19 cellular contexts compared by ENCODE assay signal in the genomic region with DNA sequence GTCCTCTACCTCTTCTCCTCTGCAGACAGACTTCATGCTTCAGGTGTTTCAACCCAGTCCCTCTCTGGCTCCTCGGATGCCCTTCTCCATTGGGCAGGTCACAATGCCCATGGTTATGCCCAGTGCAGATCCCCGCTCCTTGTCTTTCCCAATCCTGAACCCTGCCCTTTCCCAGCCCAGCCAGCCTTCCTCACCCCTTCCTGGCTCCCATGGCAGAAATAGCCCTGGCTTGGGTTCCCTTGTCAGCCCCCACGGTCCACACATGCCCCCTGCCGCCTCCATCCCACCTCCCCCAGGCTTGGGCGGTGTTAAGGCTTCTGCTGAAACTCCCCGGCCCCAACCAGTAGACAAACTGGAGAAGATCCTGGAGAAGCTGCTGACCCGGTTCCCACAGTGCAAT. TPM values are rescaled to one million over a fixed set of nuclear protein-coding genes. Genes with fewer than 3 reads are reported as not detected.
A peak's percentile ranks its signal among the peaks of the same experiment; 100 is the strongest.
DNase-seq lines count a peak whose midpoint lies in the region; ATAC-seq and TF ChIP-seq lines count a peak whose summit lies in the region.
"Had no signal": no experiment of that assay in that cellular context is flagged by ENCODE, and none has a peak within 500 bp of the region (broad histone marks: within the 10 kb centered on the region; RNA-seq: fewer than 3 reads in every experiment).

No MANE protein-coding gene starts in this region.

- TSS peak; percentile 32 for BruUV-seq in Panc1 (replicated peaks; lab: Mats Ljungman, UMichigan)

- CTCF ChIA-PET in CD4-positive, alpha-beta memory T cell (lab: Charles Lee; ENCODE audit: partially characterized antibody) = no interaction called here
- CTCF ChIA-PET in Panc1 (lab: Charles Lee) = interaction anchor here (0.5 kb wide), 1 partner anchor 176 kb away, joined by 5 read pairs; no protein-coding TSS in a partner anchor

- H3K36me3 Mint-ChIP-seq in CD4-positive, alpha-beta memory T cell = peaks cover 44 to 56% of the 10 kb centered on the region in 2 donors
- peaks cover 21% of the 10 kb centered on the region for H3K36me3 Mint-ChIP-seq in chondrocyte (ENCODE audit: low read depth)
- peaks cover 2 to 7% of the 10 kb centered on the region in 2 donors for H3K36me3 Mint-ChIP-seq in activated T-cell treated with anti-CD3 and anti-CD28 coated beads, Interleukin-2, amount 50 U/mL, for 72 hours (ENCODE audit: insufficient read depth in 2 of 2)

- no peak overlapping the region for H3K4me3 ChIP-seq in CD4-positive, alpha-beta memory T cell (ENCODE audit: low read length in 2 of 2)
- H3K4me3 ChIP-seq in Panc1 (ENCODE audit: low read depth in 2 of 2, low read length in 2 of 2) (no peak overlapping the region), osteoblast (ENCODE audit: insufficient read depth, low read length) (no peak overlapping the region)
- H3K4me3 ChIP-seq: thoracic aorta had no signal

- H3K36me3 ChIP-seq in CD4-positive, alpha-beta memory T cell (ENCODE audit: insufficient read depth, low read length) = peaks cover 30% of the 10 kb centered on the region
- peaks cover 3% of the 10 kb centered on the region; the same call in 1 of the 2 replicates for H3K36me3 ChIP-seq in Panc1 (ENCODE audit: control insufficient read depth, insufficient read depth, low read length)
- peaks cover 43% of the 10 kb centered on the region for H3K36me3 ChIP-seq in osteoblast (ENCODE audit: insufficient read depth, low read length)

- in situ Hi-C loops in Panc1 (cut with HindIII; ENCODE audit: low pct_unique_long_range_greater_than_20kb, low sequenced_read_pairs) = no loop called here

- H3K4me3 Mint-ChIP-seq in CD4-positive, alpha-beta memory T cell = peak overlapping the region; percentile 46 to 95 (median 89)
- H3K4me3 Mint-ChIP-seq in chondrocyte (ENCODE audit: unreplicated experiment) = no peak overlapping the region
- no peak overlapping the region for H3K4me3 Mint-ChIP-seq in activated T-cell treated with anti-CD3 and anti-CD28 coated beads, Interleukin-2, amount 50 U/mL, for 72 hours
- H3K4me3 Mint-ChIP-seq: activated B cell treated with CpG ODN at 0.5 μM for 24 hours; stimulated activated memory B cell treated with anti-CD40 and anti-IgM and Interleukin-4, amounts not matched to agents 10 μg/mL and 1 μg/mL and 100 μg/mL, for 72 hours had no signal

- peaks cover 46 to 78% (median 62%) of the 10 kb centered on the region in 4 donors for H3K4me1 Mint-ChIP-seq in CD4-positive, alpha-beta memory T cell
- peaks cover 22% of the 10 kb centered on the region for H3K4me1 Mint-ChIP-seq in chondrocyte (ENCODE audit: low read depth)
- H3K4me1 Mint-ChIP-seq in activated T-cell treated with anti-CD3 and anti-CD28 coated beads, Interleukin-2, amount 50 U/mL, for 72 hours (ENCODE audit: low read depth) = peaks cover 11% of the 10 kb centered on the region
- H3K4me1 Mint-ChIP-seq: activated B cell treated with CpG ODN at 0.5 μM for 24 hours; stimulated activated memory B cell treated with anti-CD40 and anti-IgM and Interleukin-4, amounts not matched to agents 10 μg/mL and 1 μg/mL and 100 μg/mL, for 72 hours had no signal

- H3K9me3 ChIP-seq in CD4-positive, alpha-beta memory T cell (ENCODE audit: control insufficient read depth in 1 of 2, low read length in 2 of 2) = no peaks in the 10 kb centered on the region
- H3K9me3 ChIP-seq in Panc1 (ENCODE audit: control insufficient read depth, insufficient read depth, low read depth, low read length) (no peaks in the 10 kb centered on the region), osteoblast (ENCODE audit: low read depth, low read length) (no peaks in the 10 kb centered on the region)
- H3K9me3 ChIP-seq: neutrophil, thoracic aorta had no signal

- no peak overlapping the region for H2AFZ ChIP-seq in osteoblast (ENCODE audit: low read length)

- H3K27ac Mint-ChIP-seq in CD4-positive, alpha-beta memory T cell = peak overlapping the region; percentile 13 to 94 (median 85)
- H3K27ac Mint-ChIP-seq in chondrocyte (ENCODE audit: unreplicated experiment) = peak overlapping the region; percentile 87
- H3K27ac Mint-ChIP-seq in activated T-cell treated with anti-CD3 and anti-CD28 coated beads, Interleukin-2, amount 50 U/mL, for 72 hours = no peak overlapping the region
- H3K27ac Mint-ChIP-seq: activated B cell treated with CpG ODN at 0.5 μM for 24 hours; stimulated activated memory B cell treated with anti-CD40 and anti-IgM and Interleukin-4, amounts not matched to agents 10 μg/mL and 1 μg/mL and 100 μg/mL, for 72 hours had no signal

- no peaks in the 10 kb centered on the region for H3K9me3 Mint-ChIP-seq in CD4-positive, alpha-beta memory T cell
- no peaks in the 10 kb centered on the region for H3K9me3 Mint-ChIP-seq in chondrocyte (ENCODE audit: low read depth)
- no peaks in the 10 kb centered on the region for H3K9me3 Mint-ChIP-seq in activated T-cell treated with anti-CD3 and anti-CD28 coated beads, Interleukin-2, amount 50 U/mL, for 72 hours
- H3K9me3 Mint-ChIP-seq: activated B cell treated with CpG ODN at 0.5 μM for 24 hours; stimulated activated memory B cell treated with anti-CD40 and anti-IgM and Interleukin-4, amounts not matched to agents 10 μg/mL and 1 μg/mL and 100 μg/mL, for 72 hours had no signal

- peak overlapping the region; percentile 17 for H3K27ac ChIP-seq in CD4-positive, alpha-beta memory T cell (ENCODE audit: low read depth, low read length)
- H3K27ac ChIP-seq in Panc1 (ENCODE audit: low read length) (no peak overlapping the region), osteoblast (ENCODE audit: low read depth, low read length) (peak overlapping the region; percentile 74)
- H3K27ac ChIP-seq: neutrophil, thoracic aorta had no signal

- no peaks in the 10 kb centered on the region for H3K27me3 ChIP-seq in CD4-positive, alpha-beta memory T cell (ENCODE audit: insufficient read depth, low read length)
- H3K27me3 ChIP-seq in Panc1 (ENCODE audit: control insufficient read depth, insufficient read depth, low read length) = no peaks in the 10 kb centered on the region
- H3K27me3 ChIP-seq in osteoblast (ENCODE audit: insufficient read depth, low read length) = no peaks in the 10 kb centered on the region
- H3K27me3 ChIP-seq: neutrophil had no signal

- H3K4me1 ChIP-seq in CD4-positive, alpha-beta memory T cell (ENCODE audit: insufficient read depth, low read length) = peaks cover 56% of the 10 kb centered on the region
- H3K4me1 ChIP-seq in Panc1 (ENCODE audit: control insufficient read depth, insufficient read depth, low read length) (no peaks in the 10 kb centered on the region), osteoblast (ENCODE audit: insufficient read depth, low read length) (peaks cover 18% of the 10 kb centered on the region)

- ATAC-seq in Panc1 (no peak), HG03378 (IDR thresholded peaks at IDR 0.05; ENCODE audit: unreplicated experiment) (no peak)
- ATAC-seq in activated T-cell treated with anti-CD3 and anti-CD28 coated beads, Interleukin-2, amount 50 U/mL, for 72 hours (replicated peaks in 1 of 2) = no peak
- ATAC-seq: left ventricle myocardium superior; stimulated activated memory B cell treated with anti-CD40 and anti-IgM and Interleukin-4, amounts not matched to agents 10 μg/mL and 1 μg/mL and 100 μg/mL, for 72 hours had no signal

- TF ChIP-seq CTCF in Panc1 (IDR thresholded peaks at IDR 0.05) (no peak), chondrocyte (IDR thresholded peaks at IDR 0.05) (no peak), osteoblast (IDR thresholded peaks at IDR 0.05; ENCODE audit: extremely low read depth, low read depth, low read length) (no peak)

- peak overlapping the region; percentile 7 for H3K4me2 ChIP-seq in osteoblast (ENCODE audit: insufficient read depth, low read length)

- H3K79me2 ChIP-seq in osteoblast (ENCODE audit: insufficient read depth, low read length) = no peaks in the 10 kb centered on the region

- POLR2A ChIA-PET in CD4-positive, alpha-beta memory T cell (lab: Charles Lee; ENCODE audit: partially characterized antibody) = interaction anchor here (1.0 to 2.9 kb wide), 3 partner anchors 8 to 51 kb away, joined by 3 to 35 read pairs (median 19); partner anchors contain the start of genes BACE1-AS, PCSK7 and RNF214
- POLR2A ChIA-PET in Panc1 (lab: Charles Lee) = no interaction called here

- intact Hi-C loops in CD4-positive, alpha-beta memory T cell (cut with micrococcal nuclease) = loop anchor here (2.0 kb wide), 2 partner anchors 45 to 49 kb away; partner anchors contain the start of genes CEP164, PCSK7 and RNF214
- intact Hi-C loops in Panc1 (cut with micrococcal nuclease; ENCODE audit: unreplicated experiment) = no loop called here

- no peak for DNase-seq in CD4-positive, alpha-beta memory T cell
- no peak for DNase-seq in Panc1 (ENCODE audit: low read depth, low spot score)
- no peak for DNase-seq in chondrocyte (ENCODE audit: low spot score)
- DNase-seq in osteoblast (ENCODE audit: insufficient read length, low spot score, missing footprints) = no peak
- no peak for DNase-seq in SW480 (ENCODE audit: low spot score)
- DNase-seq in AG20443 (ENCODE audit: low spot score) = no peak
- no peak for DNase-seq in activated T-cell treated with anti-CD3 and anti-CD28 coated beads, Interleukin-2, amount 50 U/mL, for 72 hours
- DNase-seq: activated B cell treated with CpG ODN at 0.5 μM for 24 hours; central memory CD4-positive, alpha-beta T cell; COR-L47; glutamatergic neuron; left ventricle myocardium superior; NCI-H1105; NCI-H524; Right ventricle myocardium superior had no signal

- H3K27me3 Mint-ChIP-seq in CD4-positive, alpha-beta memory T cell = no peaks in the 10 kb centered on the region
- no peaks in the 10 kb centered on the region for H3K27me3 Mint-ChIP-seq in chondrocyte (ENCODE audit: low read depth)
- no peaks in the 10 kb centered on the region for H3K27me3 Mint-ChIP-seq in activated T-cell treated with anti-CD3 and anti-CD28 coated beads, Interleukin-2, amount 50 U/mL, for 72 hours (ENCODE audit: low read depth)
- H3K27me3 Mint-ChIP-seq: activated B cell treated with CpG ODN at 0.5 μM for 24 hours; stimulated activated memory B cell treated with anti-CD40 and anti-IgM and Interleukin-4, amounts not matched to agents 10 μg/mL and 1 μg/mL and 100 μg/mL, for 72 hours had no signal

- H4K20me1 ChIP-seq in osteoblast (ENCODE audit: insufficient read depth, low read length) = no peaks in the 10 kb centered on the region

RNA-seq across cellular contexts. Expression of gene BACE1-AS, which starts 9.3 kb away (rescaled TPM):
- total RNA-seq in CD4-positive, alpha-beta memory T cell = 10 to 100 TPM; 15.3 to 15.7 TPM
- polyA plus RNA-seq in CD4-positive, alpha-beta memory T cell = 1 to 10 TPM in 1 of 2 donors, not detected in 1; 3.8 TPM
- total RNA-seq in Panc1 (2021; ENCODE audit: unreplicated experiment) = 10.8 TPM
- 3.8 TPM for polyA plus RNA-seq in Panc1 (2012; ENCODE audit: insufficient read length)
- 6.4 to 8.3 TPM (median 7.2 TPM) in 3 replicates for total RNA-seq in chondrocyte
- total RNA-seq in osteoblast = 3.5 and 4.0 TPM in 2 replicates
- total RNA-seq in activated T-cell treated with anti-CD3 and anti-CD28 coated beads, Interleukin-2, amount 50 U/mL, for 72 hours = 1 to 10 TPM; 9.6 to 9.9 TPM

RNA-seq across cellular contexts. Expression of gene BACE1, which starts 34.2 kb away (rescaled TPM):
- total RNA-seq in CD4-positive, alpha-beta memory T cell = 1 to 10 TPM; 2.7 to 2.9 TPM
- 1 to 10 TPM in 1 of 2 donors, under 1 TPM in 1; 0.65 to 1.6 TPM for polyA plus RNA-seq in CD4-positive, alpha-beta memory T cell
- 4.9 TPM for total RNA-seq in Panc1 (2021; ENCODE audit: unreplicated experiment)
- 9.2 TPM for polyA plus RNA-seq in Panc1 (2012; ENCODE audit: insufficient read length)
- total RNA-seq in chondrocyte = 62.7 to 67.2 TPM (median 66.0 TPM) in 3 replicates
- 45.6 and 52.7 TPM in 2 replicates for total RNA-seq in osteoblast
- total RNA-seq in activated T-cell treated with anti-CD3 and anti-CD28 coated beads, Interleukin-2, amount 50 U/mL, for 72 hours = 1 to 10 TPM; 1.1 TPM
- total RNA-seq: activated B cell treated with CpG ODN at 0.5 μM for 24 hours had no signal

RNA-seq across cellular contexts. Expression of gene CEP164, which starts 45.8 kb away (rescaled TPM):
- 10 to 100 TPM; 40.8 to 42.5 TPM for total RNA-seq in CD4-positive, alpha-beta memory T cell
- 10 to 100 TPM; 12.7 to 25.6 TPM for polyA plus RNA-seq in CD4-positive, alpha-beta memory T cell
- total RNA-seq in Panc1 (2021; ENCODE audit: unreplicated experiment) (75.4 TPM), chondrocyte (29.2 to 32.4 TPM (median 29.9 TPM) in 3 replicates), osteoblast (38.0 and 40.7 TPM in 2 replicates)
- polyA plus RNA-seq in Panc1 (2012; ENCODE audit: insufficient read length) = 43.0 TPM
- total RNA-seq in activated T-cell treated with anti-CD3 and anti-CD28 coated beads, Interleukin-2, amount 50 U/mL, for 72 hours = 10 to 100 TPM; 32.5 to 38.7 TPM

RNA-seq across cellular contexts. Expression of gene RNF214, which starts 49.4 kb away (rescaled TPM):
- total RNA-seq in CD4-positive, alpha-beta memory T cell = 10 to 100 TPM; 41.8 to 50.1 TPM
- 10 to 100 TPM; 20.7 to 45.0 TPM for polyA plus RNA-seq in CD4-positive, alpha-beta memory T cell
- total RNA-seq in Panc1 (2021; ENCODE audit: unreplicated experiment) (39.7 TPM), chondrocyte (21.8 to 26.1 TPM (median 24.7 TPM) in 3 replicates), osteoblast (13.4 and 14.7 TPM in 2 replicates)
- 27.3 TPM for polyA plus RNA-seq in Panc1 (2012; ENCODE audit: insufficient read length)
- total RNA-seq in activated T-cell treated with anti-CD3 and anti-CD28 coated beads, Interleukin-2, amount 50 U/mL, for 72 hours = 10 to 100 TPM; 30.7 to 33.5 TPM

RNA-seq across cellular contexts. Expression of gene PCSK7, which starts 50.0 kb away (rescaled TPM):
- 100 to 1,000 TPM; 300 to 325 TPM for total RNA-seq in CD4-positive, alpha-beta memory T cell
- polyA plus RNA-seq in CD4-positive, alpha-beta memory T cell = 10 to 100 TPM; 33.3 to 84.2 TPM
- 60.6 TPM for total RNA-seq in Panc1 (2021; ENCODE audit: unreplicated experiment)
- polyA plus RNA-seq in Panc1 (2012; ENCODE audit: insufficient read length) = 44.4 TPM
- 42.8 to 71.0 TPM (median 43.0 TPM) in 3 replicates for total RNA-seq in chondrocyte
- 44.5 and 51.9 TPM in 2 replicates for total RNA-seq in osteoblast
- 100 to 1,000 TPM; 139 to 147 TPM for total RNA-seq in activated T-cell treated with anti-CD3 and anti-CD28 coated beads, Interleukin-2, amount 50 U/mL, for 72 hours

Comparison
In these comparisons a context has a peak if more than half of its experiments do, and no peak if none do; other contexts are left out.
1. H3K4me3 Mint-ChIP-seq: peak in CD4-positive, alpha-beta memory T cell (8 of 8); none in chondrocyte (single experiment) and activated T-cell treated with anti-CD3 and anti-CD28 coated beads, Interleukin-2, amount 50 U/mL, for 72 hours (0 of 2).